ENCODE assay signal across 11 cellular contexts in genomic region chr13:112793545-112794445, GRCh38.
"Had no signal": no experiment of that assay in that cellular context is flagged by ENCODE, and none has a peak within 500 bp of the region (broad histone marks: within the 10 kb centered on the region; RNA-seq: fewer than 3 reads in every experiment).

No MANE protein-coding gene starts in this region.

- H3K4me3 Mint-ChIP-seq: activated CD4-positive, alpha-beta T cell treated with anti-CD3 and anti-CD28 coated beads, Interleukin-2, amount 10 ng/mL, durations not matched to agents 24 days and 14 days; activated naive CD8-positive, alpha-beta T cell; natural killer cell treated with Interleukin-12 subunit alpha and Interleukin-12 subunit beta and Interleukin-15 and Interleukin-18, amount 100 ng/mL, for 72 hours; stimulated activated naive B cell treated with anti-CD40 and anti-IgM and Interleukin-4, amounts not matched to agents 10 μg/mL and 1 μg/mL and 100 μg/mL, for 72 hours had no signal

- DNase-seq: activated CD4-positive, alpha-beta T cell treated with anti-CD3 and anti-CD28 coated beads, Interleukin-2, amount 10 ng/mL, durations not matched to agents 24 days and 14 days; hippocampal formation; mesendoderm; SJCRH30; spleen; stimulated activated CD4-positive, alpha-beta T cell treated with anti-CD3 and anti-CD28 coated beads, Interleukin-4, amount 100 ng/mL, for 4 hours; stimulated activated naive B cell treated with anti-CD40 and anti-IgM and Interleukin-4, amounts not matched to agents 10 μg/mL and 1 μg/mL and 100 μg/mL, for 72 hours; T1000 had no signal

- H3K27ac ChIP-seq: SJCRH30, spleen, tibial artery had no signal

- H3K27me3 Mint-ChIP-seq: activated CD4-positive, alpha-beta T cell treated with anti-CD3 and anti-CD28 coated beads, Interleukin-2, amount 10 ng/mL, durations not matched to agents 24 days and 14 days; activated naive CD8-positive, alpha-beta T cell; natural killer cell treated with Interleukin-12 subunit alpha and Interleukin-12 subunit beta and Interleukin-15 and Interleukin-18, amount 100 ng/mL, for 72 hours; stimulated activated naive B cell treated with anti-CD40 and anti-IgM and Interleukin-4, amounts not matched to agents 10 μg/mL and 1 μg/mL and 100 μg/mL, for 72 hours had no signal

- H3K27me3 ChIP-seq: SJCRH30, spleen, tibial artery had no signal

- H3K4me3 ChIP-seq: SJCRH30, spleen, tibial artery had no signal

- H3K36me3 ChIP-seq: SJCRH30 had no signal

- H3K27ac Mint-ChIP-seq: activated CD4-positive, alpha-beta T cell treated with anti-CD3 and anti-CD28 coated beads, Interleukin-2, amount 10 ng/mL, durations not matched to agents 24 days and 14 days; activated naive CD8-positive, alpha-beta T cell; stimulated activated naive B cell treated with anti-CD40 and anti-IgM and Interleukin-4, amounts not matched to agents 10 μg/mL and 1 μg/mL and 100 μg/mL, for 72 hours had no signal

- H3K4me1 ChIP-seq: SJCRH30, tibial artery had no signal

- H3K9me3 ChIP-seq: SJCRH30, spleen, tibial artery had no signal
